In the genomic region with DNA sequence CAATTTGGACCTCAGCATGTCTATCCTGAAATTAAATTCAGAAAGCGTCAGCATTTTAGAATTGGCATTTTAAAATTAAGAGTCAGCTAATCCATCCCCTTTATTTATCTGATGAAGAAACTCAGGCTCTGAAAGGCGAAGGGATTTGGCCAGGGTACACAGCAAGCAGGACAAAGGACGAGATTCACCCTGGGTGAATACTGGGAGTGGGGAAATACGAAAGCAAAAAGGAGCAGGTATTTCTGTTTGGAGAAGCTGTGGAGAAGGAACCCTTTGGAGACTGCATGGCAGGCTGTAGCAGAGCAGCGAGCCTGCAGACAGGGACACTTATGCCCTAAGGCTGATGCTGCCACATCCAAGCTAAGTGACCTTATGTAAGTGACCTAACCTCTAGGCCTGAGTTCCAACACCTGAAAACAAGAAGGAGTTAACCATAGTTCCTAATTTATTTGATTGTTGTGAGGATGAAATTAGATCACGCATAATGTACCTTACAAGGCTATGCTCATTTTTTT, we compare ENCODE assay signal across 1 cellular context.
TF ChIP-seq lines count a peak whose summit lies in the region.

No MANE protein-coding gene starts in this region.

TF ChIP-seq in H1, 55 proteins besides CTCF, POLR2A, EP300 and RAD21:
- TF ChIP-seq SAP30 (IDR thresholded peaks at IDR 0.05; ENCODE audit: insufficient read depth, insufficient replicate concordance, low read length) = no peak
- TF ChIP-seq PHF8 (conservative IDR thresholded peaks at IDR 0.05; ENCODE audit: low read depth, low read length) = no peak
- no peak for TF ChIP-seq SIX5 (IDR thresholded peaks at IDR 0.05; ENCODE audit: low read depth, low read length)
- TF ChIP-seq JUN (IDR thresholded peaks at IDR 0.05; ENCODE audit: low read depth, low read length) = no peak
- TF ChIP-seq YY1 (IDR thresholded peaks at IDR 0.05; ENCODE audit: low read depth, low read length) = no peak
- no peak for TF ChIP-seq MAFK (IDR thresholded peaks at IDR 0.05; ENCODE audit: low read depth, low read length)
- no peak for TF ChIP-seq KDM4A (IDR thresholded peaks at IDR 0.05; ENCODE audit: low read depth, low read length, severe bottlenecking)
